ENCODE assay signal across 17 cellular contexts in genomic region chr2:135870571-135870970, GRCh38. TPM values are rescaled to one million over a fixed set of nuclear protein-coding genes. Genes with fewer than 3 reads are reported as not detected.
DNase-seq lines count a peak whose midpoint lies in the region; ATAC-seq lines count a peak whose summit lies in the region.
"Had no signal": no experiment of that assay in that cellular context is flagged by ENCODE, and none has a peak within 500 bp of the region (broad histone marks: within the 10 kb centered on the region; RNA-seq: fewer than 3 reads in every experiment).

No MANE protein-coding gene starts in this region.

- H3K27me3 Mint-ChIP-seq in activated T-cell treated with anti-CD3 and anti-CD28 coated beads, Interleukin-2, amount 50 U/mL, for 4 hours (ENCODE audit: low read depth): no peaks in the 10 kb centered on the region
- H3K27me3 Mint-ChIP-seq: brain; effector memory CD8-positive, alpha-beta T cell; progenitor cell of endocrine pancreas; stimulated activated naive B cell treated with anti-CD40 and anti-IgM and Interleukin-4, amounts not matched to agents 10 μg/mL and 1 μg/mL and 100 μg/mL, for 72 hours had no signal

- no peak for DNase-seq in activated T-cell treated with anti-CD3 and anti-CD28 coated beads, Interleukin-2, amount 50 U/mL, for 4 hours
- no peak for DNase-seq in activated T-cell treated with anti-CD3 and anti-CD28 coated beads, Interleukin-2, amount 50 U/mL, for 1 hour
- no peak for DNase-seq in stimulated activated naive CD8-positive, alpha-beta T cell treated with anti-CD3 and anti-CD28 coated beads, Interleukin-15, Interleukin-2, amounts not matched to agents 100 U/mL and 50 U/mL, for 24 hours
- DNase-seq in cortex of kidney (lab: John Stamatoyannopoulos, UW) (no peak), retina (no peak)
- DNase-seq: DMS 273 treated with DMSO at 0.1 percent for 48 hours; effector memory CD8-positive, alpha-beta T cell; IMR-90; NCI-H524; stimulated activated naive B cell treated with anti-CD40 and anti-IgM and Interleukin-4, amounts not matched to agents 10 μg/mL and 1 μg/mL and 100 μg/mL, for 72 hours had no signal

- H3K36me3 Mint-ChIP-seq in activated T-cell treated with anti-CD3 and anti-CD28 coated beads, Interleukin-2, amount 50 U/mL, for 4 hours (ENCODE audit: insufficient read depth): peaks cover 58% of the 10 kb centered on the region

- H3K9me3 Mint-ChIP-seq in activated T-cell treated with anti-CD3 and anti-CD28 coated beads, Interleukin-2, amount 50 U/mL, for 4 hours: no peaks in the 10 kb centered on the region
- H3K9me3 Mint-ChIP-seq: brain; effector memory CD8-positive, alpha-beta T cell; stimulated activated naive B cell treated with anti-CD40 and anti-IgM and Interleukin-4, amounts not matched to agents 10 μg/mL and 1 μg/mL and 100 μg/mL, for 72 hours had no signal

- ATAC-seq in activated T-cell treated with anti-CD3 and anti-CD28 coated beads, Interleukin-2, amount 50 U/mL, for 4 hours: peak; percentile 73 to 74
- ATAC-seq in HG02610 (IDR thresholded peaks at IDR 0.05; ENCODE audit: unreplicated experiment) (peak; percentile 93), HG03521 (IDR thresholded peaks at IDR 0.05; ENCODE audit: unreplicated experiment) (peak; percentile 41), GM18502 (IDR thresholded peaks at IDR 0.05; ENCODE audit: poor library complexity, unreplicated experiment) (no peak)
- peak; percentile 61 for ATAC-seq in stimulated activated naive CD8-positive, alpha-beta T cell treated with anti-CD3 and anti-CD28 coated beads, Interleukin-15, Interleukin-2, amounts not matched to agents 100 U/mL and 50 U/mL, for 24 hours
- ATAC-seq: effector memory CD8-positive, alpha-beta T cell had no signal

- peaks cover 36% of the 10 kb centered on the region for H3K4me1 Mint-ChIP-seq in activated T-cell treated with anti-CD3 and anti-CD28 coated beads, Interleukin-2, amount 50 U/mL, for 4 hours (ENCODE audit: low read depth)

- no peak overlapping the region for H3K4me3 Mint-ChIP-seq in activated T-cell treated with anti-CD3 and anti-CD28 coated beads, Interleukin-2, amount 50 U/mL, for 4 hours
- H3K4me3 Mint-ChIP-seq: brain; effector memory CD8-positive, alpha-beta T cell; stimulated activated naive B cell treated with anti-CD40 and anti-IgM and Interleukin-4, amounts not matched to agents 10 μg/mL and 1 μg/mL and 100 μg/mL, for 72 hours had no signal

RNA-seq across cellular contexts. Expression of gene MCM6, which starts 5.7 kb away (rescaled TPM):
- 100 to 1,000 TPM; 157 to 197 (median 185) TPM for total RNA-seq in activated T-cell treated with anti-CD3 and anti-CD28 coated beads, Interleukin-2, amount 50 U/mL, for 4 hours

RNA-seq across cellular contexts. Expression of gene LCT, which starts 33.6 kb away (rescaled TPM):
- total RNA-seq in activated T-cell treated with anti-CD3 and anti-CD28 coated beads, Interleukin-2, amount 50 U/mL, for 4 hours: under 1 TPM; 0.05 to 0.21 (median 0.10) TPM
- total RNA-seq: frontal cortex, vagina had no signal
